In genomic region chr2:69308338-69308737, GRCh38 we compare ENCODE assay signal across 16 cellular contexts.
DNase-seq lines count a peak whose midpoint lies in the region; ATAC-seq and TF ChIP-seq lines count a peak whose summit lies in the region.
"Had no signal": no experiment of that assay in that cellular context is flagged by ENCODE, and none has a peak within 500 bp of the region (broad histone marks: within the 10 kb centered on the region; RNA-seq: fewer than 3 reads in every experiment).

No MANE protein-coding gene starts in this region.

- H3K9me3 ChIP-seq in CD8-positive, alpha-beta T cell (ENCODE audit: low read length), result no peaks in the 10 kb centered on the region
- H3K9me3 ChIP-seq in muscle layer of colon (ENCODE audit: low read length) (no peaks in the 10 kb centered on the region), subcutaneous abdominal adipose tissue (ENCODE audit: control insufficient read depth in 5 of 5, low read length in 5 of 5) (peaks cover 0 to 10% (median 8%) of the 10 kb centered on the region in 5 donors)

- H3K4me1 Mint-ChIP-seq in CD8-positive, alpha-beta T cell (ENCODE audit: low read depth), result peaks cover 21% of the 10 kb centered on the region
- H3K4me1 Mint-ChIP-seq in activated B cell treated with CpG ODN at 0.5 μM for 24 hours, result peaks cover 33% of the 10 kb centered on the region

- intact Hi-C loops in CD8-positive, alpha-beta T cell (cut with DNase I, micrococcal nuclease), result loop anchor here (5.0 kb wide), 5 partner anchors 281 to 846 kb away; partner anchors contain the start of gene ANTXR1 (in 1 of the 2)
- intact Hi-C loops in activated B cell treated with CpG ODN at 0.5 μM for 24 hours (cut with micrococcal nuclease), result no loop called here
- intact Hi-C loops in sciatic nerve (cut with DNase I), result no loop called here

- H3K27ac ChIP-seq in CD8-positive, alpha-beta T cell (ENCODE audit: low read depth, low read length), result no peak overlapping the region
- H3K27ac ChIP-seq in muscle layer of colon (ENCODE audit: low read depth, low read length) (peak overlapping the region; percentile 88), subcutaneous abdominal adipose tissue (ENCODE audit: low read depth, low read length) (peak overlapping the region; percentile 78)

- H3K27me3 ChIP-seq in CD8-positive, alpha-beta T cell (ENCODE audit: insufficient read depth, low read length), result peaks cover 4% of the 10 kb centered on the region
- H3K27me3 ChIP-seq in muscle layer of colon (ENCODE audit: control insufficient read depth in 1 of 2, insufficient read depth in 2 of 2, low read length in 2 of 2) (no peaks in the 10 kb centered on the region), subcutaneous abdominal adipose tissue (ENCODE audit: control insufficient read depth in 5 of 5, insufficient read depth in 4 of 5, low read length in 5 of 5) (peaks cover 0 to 3% (median 0%) of the 10 kb centered on the region in 5 donors)

- peaks cover 3% of the 10 kb centered on the region for H3K36me3 Mint-ChIP-seq in CD8-positive, alpha-beta T cell
- peaks cover 2% of the 10 kb centered on the region for H3K36me3 Mint-ChIP-seq in activated B cell treated with CpG ODN at 0.5 μM for 24 hours (ENCODE audit: low read depth)

- H3K4me3 Mint-ChIP-seq in CD8-positive, alpha-beta T cell, result peak overlapping the region; percentile 79
- H3K4me3 Mint-ChIP-seq in activated B cell treated with CpG ODN at 0.5 μM for 24 hours, result peak overlapping the region; percentile 5

- peaks cover 13% of the 10 kb centered on the region for H3K4me1 ChIP-seq in CD8-positive, alpha-beta T cell (ENCODE audit: insufficient read depth, low read length)
- H3K4me1 ChIP-seq in muscle layer of colon (ENCODE audit: insufficient read depth, low read length), result peaks cover 51% of the 10 kb centered on the region
- H3K4me1 ChIP-seq in subcutaneous abdominal adipose tissue (ENCODE audit: control insufficient read depth in 5 of 5, insufficient read depth in 5 of 5, low read length in 5 of 5), result peaks cover 18 to 57% (median 46%) of the 10 kb centered on the region in 5 donors

- DNase-seq in CD8-positive, alpha-beta T cell, result no peak
- DNase-seq in activated B cell treated with CpG ODN at 0.5 μM for 24 hours (no peak), sciatic nerve (ENCODE audit: low spot score) (no peak), globus pallidus (ENCODE audit: low spot score) (no peak), NCI-H524 (lab: John Stamatoyannopoulos, UW) (no peak)
- DNase-seq in stimulated activated naive CD4-positive, alpha-beta T cell treated with Interleukin-2 at 50 U/mL for 16 hours (lab: John Stamatoyannopoulos, UW), result no peak
- DNase-seq: amniotic stem cell; effector CD8-positive, alpha-beta T cell; heart right ventricle; NCI-H1694; NCI-H446; occipital lobe; SHP77 had no signal

- CTCF ChIA-PET in CD8-positive, alpha-beta T cell (lab: Charles Lee), result interaction anchor here (0.6 to 0.8 kb wide), 2 partner anchors 13 to 296 kb away, joined by 3 to 4 read pairs; partner anchors contain the start of gene ANTXR1
- CTCF ChIA-PET in activated B cell treated with CpG ODN at 0.5 μM for 24 hours (lab: Charles Lee), result interaction anchor here (1.3 kb wide), 1 partner anchor 842 kb away, joined by 3 read pairs; no protein-coding TSS in a partner anchor

- H3K27ac Mint-ChIP-seq in CD8-positive, alpha-beta T cell, result no peak overlapping the region
- no peak overlapping the region for H3K27ac Mint-ChIP-seq in activated B cell treated with CpG ODN at 0.5 μM for 24 hours

- H3K9ac ChIP-seq in muscle layer of colon (ENCODE audit: low read length), result no peak overlapping the region
- no peak overlapping the region for H3K9ac ChIP-seq in subcutaneous abdominal adipose tissue (ENCODE audit: low read length in 5 of 5)

- H3K9me3 Mint-ChIP-seq in CD8-positive, alpha-beta T cell, result peaks cover 4% of the 10 kb centered on the region
- peaks cover 2% of the 10 kb centered on the region for H3K9me3 Mint-ChIP-seq in activated B cell treated with CpG ODN at 0.5 μM for 24 hours

- no peaks in the 10 kb centered on the region for H3K36me3 ChIP-seq in CD8-positive, alpha-beta T cell (ENCODE audit: insufficient read depth, low read length)
- H3K36me3 ChIP-seq in muscle layer of colon (ENCODE audit: insufficient read depth, low read length) (no peaks in the 10 kb centered on the region), subcutaneous abdominal adipose tissue (ENCODE audit: control insufficient read depth in 5 of 5, insufficient read depth in 5 of 5, low read length in 5 of 5) (peaks cover 0 to 2% (median 0%) of the 10 kb centered on the region in 5 donors)

- H3K4me3 ChIP-seq in CD8-positive, alpha-beta T cell (ENCODE audit: low read depth, low read length), result no peak overlapping the region
- H3K4me3 ChIP-seq in muscle layer of colon (ENCODE audit: low read depth in 1 of 2, low read length in 2 of 2) (no peak overlapping the region), subcutaneous abdominal adipose tissue (ENCODE audit: low read depth in 1 of 5, low read length in 5 of 5) (no peak overlapping the region)
- H3K4me3 ChIP-seq: heart right ventricle had no signal

- peaks cover 14% of the 10 kb centered on the region for H3K27me3 Mint-ChIP-seq in CD8-positive, alpha-beta T cell (ENCODE audit: low read depth)
- peaks cover 19% of the 10 kb centered on the region for H3K27me3 Mint-ChIP-seq in activated B cell treated with CpG ODN at 0.5 μM for 24 hours

- TF ChIP-seq CTCF in CD8-positive, alpha-beta T cell (IDR thresholded peaks at IDR 0.05), result no peak
- TF ChIP-seq CTCF in activated B cell treated with CpG ODN at 0.5 μM for 24 hours (IDR thresholded peaks at IDR 0.05), result no peak

- POLR2A ChIA-PET in CD8-positive, alpha-beta T cell (lab: Charles Lee), result no interaction called here
- POLR2A ChIA-PET in activated B cell treated with CpG ODN at 0.5 μM for 24 hours (lab: Charles Lee), result no interaction called here

- no peak for ATAC-seq in CD8-positive, alpha-beta T cell
- no peak for ATAC-seq in activated B cell treated with CpG ODN at 0.5 μM for 24 hours (ENCODE audit: low read depth)
- ATAC-seq in sciatic nerve, result no peak
- ATAC-seq: activated CD4-positive, CD25-positive, alpha-beta regulatory T cell treated with anti-CD3 and anti-CD28 coated beads, Interleukin-2, amount 50 U/mL, for 24 hours; heart right ventricle had no signal

Comparison
In these comparisons a context has a peak if more than half of its experiments do, and no peak if none do; other contexts are left out.
1. intact Hi-C loops: an anchor here in CD8-positive, alpha-beta T cell (5.0 kb wide); none called in activated B cell treated with CpG ODN at 0.5 μM for 24 hours and sciatic nerve.